Comparison of ENCODE assay signal across 8 cellular contexts in genomic region chr12:88036368-88036965, GRCh38. TPM values are rescaled to one million over a fixed set of nuclear protein-coding genes. Genes with fewer than 3 reads are reported as not detected.
DNase-seq lines count a peak whose midpoint lies in the region; ATAC-seq, FAIRE-seq and TF ChIP-seq lines count a peak whose summit lies in the region.

No MANE protein-coding gene starts in this region.

- no peaks in the 10 kb centered on the region for H3K9me3 ChIP-seq in Loucy (ENCODE audit: insufficient read depth, low read depth, low read length)
- no peaks in the 10 kb centered on the region; the same call in 1 of the 2 replicates for H3K9me3 ChIP-seq in K562 (replicated peaks; ENCODE audit: control insufficient read depth, insufficient read depth, low read depth, low read length)
- H3K9me3 ChIP-seq in lower lobe of right lung: no peaks in the 10 kb centered on the region

- 1% methylated on average over 4 of the region's 4 CpGs for WGBS in K562 (ENCODE audit: insufficient coverage, low coverage, missing lambda C conversion rate)

- H3K4me1 ChIP-seq in Loucy (ENCODE audit: insufficient read depth, low read length, poor library complexity, severe bottlenecking) (peaks cover 45% of the 10 kb centered on the region), K562 (replicated peaks in 1 of 2; ENCODE audit: control insufficient read depth in 2 of 2, insufficient read depth in 2 of 2, low read length in 2 of 2) (peaks cover 0 to 19% of the 10 kb centered on the region in 2 experiments; a peak in 2 of 5 replicates), lower lobe of right lung (peaks cover 20% of the 10 kb centered on the region)

- no peaks in the 10 kb centered on the region for H3K9me1 ChIP-seq in K562 (ENCODE audit: control insufficient read depth, insufficient read depth, low read length)

- no peak for TF ChIP-seq POLR2A in K562 (conservative IDR thresholded peaks at IDR 0.05)

- in situ Hi-C loops in K562 (cut with MboI): no loop called here

- no peak for TF ChIP-seq EP300 in K562 (IDR thresholded peaks at IDR 0.05; ENCODE audit: low read length)

- no peak overlapping the region for H2AFZ ChIP-seq in Loucy (ENCODE audit: low read length)
- H2AFZ ChIP-seq in K562 (ENCODE audit: low read depth, low read length): peak overlapping the region; percentile 41; the same call in 1 of the 2 replicates

- TF ChIP-seq RAD21 in K562 (CRISPR knock-in tag; conservative IDR thresholded peaks at IDR 0.05 in 1 of 2, IDR thresholded peaks at IDR 0.05 in 1 of 2): no peak

- H3K27me3 ChIP-seq in Loucy (ENCODE audit: insufficient read depth, low read length, poor library complexity, severe bottlenecking) (no peaks in the 10 kb centered on the region), K562 (ENCODE audit: control insufficient read depth in 2 of 2, insufficient read depth in 2 of 2, low read length in 2 of 2) (no peaks in the 10 kb centered on the region), lower lobe of right lung (ENCODE audit: low read depth) (no peaks in the 10 kb centered on the region)

- H3K9me2 ChIP-seq in Loucy (replicated peaks; ENCODE audit: low read depth, low read length): no peaks in the 10 kb centered on the region

- no peaks in the 10 kb centered on the region for H3F3A ChIP-seq in Loucy (ENCODE audit: low read depth)

- POLR2A ChIA-PET in K562 (lab: Yijun Ruan, JAX): interaction anchor here (0.7 to 1.0 kb wide), 4 partner anchors 10 to 213 kb away, joined by 3 read pairs; no protein-coding TSS in a partner anchor

- H4K20me1 ChIP-seq in Loucy (ENCODE audit: insufficient read depth, low read length, poor library complexity, severe bottlenecking): peaks cover 28% of the 10 kb centered on the region
- H4K20me1 ChIP-seq in K562 (replicated peaks; ENCODE audit: control insufficient read depth, insufficient read depth, low read length): no peaks in the 10 kb centered on the region

- DNase-seq in EH (ENCODE audit: low read depth) (peak; percentile 67), K562 (ENCODE audit: extremely low read depth in 1 of 4, low spot score in 3 of 4) (peak in 1 of 4 experiments; percentile 18), lower lobe of right lung (no peak), globus pallidus (ENCODE audit: low spot score) (no peak), DMS79 treated with DMSO at 0.1 percent for 48 hours (lab: John Stamatoyannopoulos, UW) (no peak), iPS-NIHi11 (ENCODE audit: low spot score) (no peak)

- ATAC-seq in K562 (peak; percentile 19; the same call in 1 of the 3 replicates), lower lobe of right lung (peak in 1 of 2 donors; percentile 21), GM21737 (IDR thresholded peaks at IDR 0.05; ENCODE audit: unreplicated experiment) (no peak)

- H3K36me3 ChIP-seq in Loucy (ENCODE audit: insufficient read depth, low read length) (no peaks in the 10 kb centered on the region), K562 (ENCODE audit: control insufficient read depth, insufficient read depth, low read length) (peaks cover 45% of the 10 kb centered on the region), lower lobe of right lung (no peaks in the 10 kb centered on the region)

- peak overlapping the region; percentile 63 for H3K27ac ChIP-seq in K562 (ENCODE audit: extremely low read depth, low read depth, low read length)
- no peak overlapping the region for H3K27ac ChIP-seq in lower lobe of right lung

- BruUV-seq in K562 (replicated peaks; lab: Mats Ljungman, UMichigan): no TSS peak

- intact Hi-C loops in K562 (cut with micrococcal nuclease) (no loop called here), lower lobe of right lung (cut with DNase I) (no loop called here)

- CTCF ChIA-PET in K562 (lab: Yijun Ruan, JAX; ENCODE audit: low intra/inter-chr PET ratio): no interaction called here

- FAIRE-seq in K562 (lab: Jason Lieb, UNC): no peak

- peak overlapping the region; percentile 79 for H3K9ac ChIP-seq in Loucy (ENCODE audit: low read depth, low read length, poor library complexity, severe bottlenecking)
- peak overlapping the region in 1 of 2 experiments; percentile 90; a peak in 3 of 4 replicates for H3K9ac ChIP-seq in K562 (ENCODE audit: insufficient read depth in 1 of 2, low read depth in 2 of 2, low read length in 2 of 2)

- no peak for TF ChIP-seq CTCF in Loucy (conservative IDR thresholded peaks at IDR 0.05; ENCODE audit: low read length)
- TF ChIP-seq CTCF in K562 (IDR thresholded peaks at IDR 0.05 in 2 of 3, conservative IDR thresholded peaks at IDR 0.05 in 1 of 3; ENCODE audit: insufficient read depth in 2 of 3, low read depth in 1 of 3, low read length in 3 of 3): no peak
- TF ChIP-seq CTCF in lower lobe of right lung (IDR thresholded peaks at IDR 0.05): no peak

- H3K4me2 ChIP-seq in Loucy (ENCODE audit: low read depth, low read length, poor library complexity, severe bottlenecking) (peak overlapping the region; percentile 89), K562 (ENCODE audit: insufficient read depth, low read length) (peak overlapping the region; percentile 82)

- peaks cover 49% of the 10 kb centered on the region for H3K79me2 ChIP-seq in Loucy (ENCODE audit: insufficient read depth, low read length)
- peaks cover 62% of the 10 kb centered on the region for H3K79me2 ChIP-seq in K562 (ENCODE audit: control insufficient read depth, insufficient read depth, low read length)

- H3K4me3 ChIP-seq in Loucy (ENCODE audit: low read length, poor library complexity, severe bottlenecking) (peak overlapping the region; percentile 83), K562 (peak overlapping the region; percentile 59), lower lobe of right lung (peak overlapping the region; percentile 77)

TF ChIP-seq in K562, 482 proteins besides CTCF, POLR2A, EP300 and RAD21 (continues in another document):
- TF ChIP-seq PKNOX1 (IDR thresholded peaks at IDR 0.05) (0 out of 2 replicates have a peak, but pooled peaks have one; percentile 6), MNT (conservative IDR thresholded peaks at IDR 0.05) (peak; percentile 21 to 30; a peak in 2 of 4 replicates), DACH1 (IDR thresholded peaks at IDR 0.05; ENCODE audit: partially characterized antibody) (peak; percentile 17), OTX1 (CRISPR knock-in tag; IDR thresholded peaks at IDR 0.05) (no peak), CEBPB (tag; IDR thresholded peaks at IDR 0.05) (0 out of 2 replicates have a peak, but pooled peaks have one; percentile 30)

RNA-seq across cellular contexts. Expression of gene C12orf50, which starts 7.3 kb away (rescaled TPM):
- total RNA-seq in K562 (2011; cell fraction: chromatin; rRNA removed; ENCODE audit: low replicate concordance): 0.11 TPM in 1 of 2 replicates, not detected in the other
- not detected in 2 replicates for total RNA-seq in K562 (2011; cell fraction: nucleolus; rRNA removed)
- 0.22 TPM in 1 of 2 replicates, not detected in the other for total RNA-seq in K562 (2011; cell fraction: nucleoplasm; rRNA removed)
- total RNA-seq in K562 (2014; rRNA removed) (not detected in 2 replicates), K562 (2014; rRNA removed; fragmentation: Illumina TruSeq; extraction: Trizol) (0.11 TPM in 1 of 2 replicates, not detected in the other), K562 (2015; rRNA removed; fragmentation: Illumina TruSeq; extraction: Trizol) (0.08 and 0.14 TPM in 2 replicates), K562 (2021) (not detected in 2 replicates), lower lobe of right lung (not detected)
- polyA plus RNA-seq in K562 (2011; rRNA removed) (0.09 TPM in 1 of 2 replicates, not detected in the other), K562 (2014; fragmentation: Illumina TruSeq; extraction: Trizol) (0.07 TPM in 1 of 2 replicates, not detected in the other), K562 (2014; fragmentation: Nextera tagmentation; extraction: Ambion mirVana) (not detected), K562 (2014; rRNA removed) (not detected in 2 replicates)
- 0.09 TPM in 1 of 2 replicates, not detected in the other for polyA plus RNA-seq in K562 (2011; cell fraction: cytosol; rRNA removed)
- 0.03 and 0.15 TPM in 2 replicates for polyA plus RNA-seq in K562 (2011; cell fraction: nucleus; rRNA removed)
- 0.05 TPM in 1 of 2 replicates, not detected in the other for polyA plus RNA-seq in K562 (2012)
- polyA minus RNA-seq in K562 (2011; rRNA and poly(A)+ RNA removed): 0.06 and 0.07 TPM in 2 replicates
- polyA minus RNA-seq in K562 (2011; cell fraction: cytosol; rRNA and poly(A)+ RNA removed): not detected in 2 replicates
- polyA minus RNA-seq in K562 (2011; cell fraction: nucleus; rRNA and poly(A)+ RNA removed): 0.11 TPM in 1 of 2 replicates, not detected in the other
